ENCODE assay signal across 1 cellular context in genomic region chr18:11857177-11857887, GRCh38.
TF ChIP-seq lines count a peak whose summit lies in the region.

No MANE protein-coding gene starts in this region.

TF ChIP-seq in HEK293, 187 proteins besides CTCF, POLR2A, EP300 and RAD21 (continued from another document):
- TF ChIP-seq SCRT1 (tag by site-specific recombination; IDR thresholded peaks at IDR 0.05; ENCODE audit: borderline replicate concordance) (no peak), PRDM2 (tag by site-specific recombination; IDR thresholded peaks at IDR 0.05; ENCODE audit: borderline replicate concordance) (no peak), ZNF239 (tag by site-specific recombination; IDR thresholded peaks at IDR 0.05) (no peak), ZNF292 (tag by site-specific recombination; IDR thresholded peaks at IDR 0.05; ENCODE audit: borderline replicate concordance, low read depth) (no peak), ZFP41 (tag by site-specific recombination; IDR thresholded peaks at IDR 0.05; ENCODE audit: borderline replicate concordance) (no peak), ZFHX2 (tag by site-specific recombination; conservative IDR thresholded peaks at IDR 0.05) (no peak), GLI4 (tag by site-specific recombination; IDR thresholded peaks at IDR 0.05) (no peak), ZNF521 (tag by site-specific recombination; IDR thresholded peaks at IDR 0.05) (no peak), ZNF112 (tag by site-specific recombination; IDR thresholded peaks at IDR 0.05) (no peak), ZNF510 (tag by site-specific recombination; IDR thresholded peaks at IDR 0.05; ENCODE audit: insufficient replicate concordance) (no peak), MYNN (tag by site-specific recombination; IDR thresholded peaks at IDR 0.05; ENCODE audit: borderline replicate concordance) (no peak), ZNF658 (tag by site-specific recombination; IDR thresholded peaks at IDR 0.05) (no peak), ZNF221 (tag by site-specific recombination; IDR thresholded peaks at IDR 0.05; ENCODE audit: borderline replicate concordance) (no peak), ZNF555 (tag by site-specific recombination; conservative IDR thresholded peaks at IDR 0.05) (no peak), ZNF670 (tag by site-specific recombination; IDR thresholded peaks at IDR 0.05; ENCODE audit: low read depth) (no peak), ZNF792 (tag by site-specific recombination; IDR thresholded peaks at IDR 0.05) (no peak), ZNF548 (tag by site-specific recombination; IDR thresholded peaks at IDR 0.05) (no peak), KLF9 (tag by site-specific recombination; IDR thresholded peaks at IDR 0.05; ENCODE audit: low read depth) (peak; percentile 15; the same call in 1 of the 2 replicates), SP7 (tag by site-specific recombination; IDR thresholded peaks at IDR 0.05) (peak; percentile 91), BCL11B (tag by site-specific recombination; IDR thresholded peaks at IDR 0.05; ENCODE audit: low read depth) (peak; percentile 40; the same call in 1 of the 2 replicates), ZNF549 (tag by site-specific recombination; IDR thresholded peaks at IDR 0.05) (no peak), BCL6B (tag by site-specific recombination; IDR thresholded peaks at IDR 0.05) (no peak; the same call in 1 of the 2 replicates), ZNF785 (tag by site-specific recombination; IDR thresholded peaks at IDR 0.05) (no peak), ZNF423 (tag by site-specific recombination; IDR thresholded peaks at IDR 0.05) (no peak), ZNF473 (tag by site-specific recombination; IDR thresholded peaks at IDR 0.05) (no peak), ZNF571 (tag by site-specific recombination; IDR thresholded peaks at IDR 0.05) (no peak), GLI2 (tag by site-specific recombination; IDR thresholded peaks at IDR 0.05; ENCODE audit: borderline replicate concordance, low read depth) (no peak), KLF10 (tag by site-specific recombination; IDR thresholded peaks at IDR 0.05) (no peak), ZNF175 (tag by site-specific recombination; IDR thresholded peaks at IDR 0.05) (no peak), ZNF19 (tag by site-specific recombination; IDR thresholded peaks at IDR 0.05; ENCODE audit: low read depth) (no peak), ZSCAN18 (tag by site-specific recombination; IDR thresholded peaks at IDR 0.05) (no peak), WT1 (tag by site-specific recombination; IDR thresholded peaks at IDR 0.05) (peak; percentile 77), ATF2 (tag by site-specific recombination; IDR thresholded peaks at IDR 0.05; ENCODE audit: low read depth) (peak; percentile 39; the same call in 1 of the 2 replicates), REPIN1 (tag by site-specific recombination; IDR thresholded peaks at IDR 0.05; ENCODE audit: low read depth) (no peak), ZBTB8A (tag by site-specific recombination; IDR thresholded peaks at IDR 0.05) (0 out of 2 replicates have a peak, but pooled peaks have one; percentile 35), ZNF561 (tag by site-specific recombination; IDR thresholded peaks at IDR 0.05; ENCODE audit: borderline replicate concordance) (no peak), ZNF280C (tag by site-specific recombination; IDR thresholded peaks at IDR 0.05) (no peak), ZBTB7A (tag by site-specific recombination; IDR thresholded peaks at IDR 0.05; ENCODE audit: low read depth) (0 out of 2 replicates have a peak, but pooled peaks have one; percentile 11), ZNF2 (tag by site-specific recombination; IDR thresholded peaks at IDR 0.05) (no peak), ZXDB (tag by site-specific recombination; IDR thresholded peaks at IDR 0.05) (peak; percentile 74), ZFP69B (tag by site-specific recombination; IDR thresholded peaks at IDR 0.05) (peak; percentile 92), ZNF302 (tag by site-specific recombination; IDR thresholded peaks at IDR 0.05; ENCODE audit: low read depth) (no peak), TSHZ1 (tag by site-specific recombination; IDR thresholded peaks at IDR 0.05; ENCODE audit: borderline replicate concordance) (no peak), ZNF677 (tag by site-specific recombination; IDR thresholded peaks at IDR 0.05) (no peak), ZNF350 (tag by site-specific recombination; IDR thresholded peaks at IDR 0.05) (no peak), SP3 (tag by site-specific recombination; IDR thresholded peaks at IDR 0.05) (peak; percentile 59), PRDM4 (tag by site-specific recombination; IDR thresholded peaks at IDR 0.05) (0 out of 2 replicates have a peak, but pooled peaks have one; percentile 27)
